ENCODE assay signal across 29 cellular contexts in genomic region chr1:54745864-54746263, GRCh38. TPM values are rescaled to one million over a fixed set of nuclear protein-coding genes. Genes with fewer than 3 reads are reported as not detected.
"Had no signal": no experiment of that assay in that cellular context is flagged by ENCODE, and none has a peak within 500 bp of the region (broad histone marks: within the 10 kb centered on the region; RNA-seq: fewer than 3 reads in every experiment).

No MANE protein-coding gene starts in this region.

- H3K9me3 ChIP-seq: stomach, suprapubic skin, testis, thoracic aorta, thyroid gland, tibial artery, tibial nerve, transverse colon, upper lobe of left lung, upper lobe of right lung, uterus, vagina had no signal

- ATAC-seq: stimulated activated effector memory CD8-positive, alpha-beta T cell treated with anti-CD3 and anti-CD28 coated beads, Interleukin-12 subunit alpha, Interleukin-12 subunit beta, amount 100 ng/mL, for 72 hours; stimulated activated memory B cell treated with anti-CD40 and anti-IgM and Interleukin-4, amounts not matched to agents 10 μg/mL and 1 μg/mL and 100 μg/mL, for 72 hours; stimulated activated naive B cell treated with anti-CD40 and anti-IgM and Interleukin-4, amounts not matched to agents 10 μg/mL and 1 μg/mL and 100 μg/mL, for 72 hours; stimulated activated naive CD8-positive, alpha-beta T cell treated with anti-CD3 and anti-CD28 coated beads, Interleukin-15, amount 100 ng/mL, for 72 hours; stimulated activated naive CD8-positive, alpha-beta T cell treated with anti-CD3 and anti-CD28 coated beads, Interleukin-15, Interleukin-2, amounts not matched to agents 100 U/mL and 50 U/mL, for 24 hours; upper lobe of right lung had no signal

- H3K27ac ChIP-seq: stomach, suprapubic skin, testis, thoracic aorta, thyroid gland, tibial artery, tibial nerve, transverse colon, upper lobe of left lung, upper lobe of right lung, uterus, vagina had no signal

- H3K9me3 Mint-ChIP-seq: stimulated activated effector memory CD8-positive, alpha-beta T cell treated with anti-CD3 and anti-CD28 coated beads, Interleukin-12 subunit alpha, Interleukin-12 subunit beta, amount 100 ng/mL, for 72 hours; stimulated activated memory B cell treated with anti-CD40 and anti-IgM and Interleukin-4, amounts not matched to agents 10 μg/mL and 1 μg/mL and 100 μg/mL, for 72 hours; stimulated activated naive B cell treated with anti-CD40 and anti-IgM and Interleukin-4, amounts not matched to agents 10 μg/mL and 1 μg/mL and 100 μg/mL, for 72 hours; stimulated activated naive CD8-positive, alpha-beta T cell treated with anti-CD3 and anti-CD28 coated beads, Interleukin-15, amount 100 ng/mL, for 72 hours; stimulated activated naive CD8-positive, alpha-beta T cell treated with anti-CD3 and anti-CD28 coated beads, Interleukin-15, Interleukin-2, amounts not matched to agents 100 ng/mL and 50 ng/mL, for 24 hours; type B pancreatic cell had no signal

- H3K4me1 Mint-ChIP-seq: stimulated activated effector memory CD8-positive, alpha-beta T cell treated with anti-CD3 and anti-CD28 coated beads, Interleukin-12 subunit alpha, Interleukin-12 subunit beta, amount 100 ng/mL, for 72 hours; stimulated activated memory B cell treated with anti-CD40 and anti-IgM and Interleukin-4, amounts not matched to agents 10 μg/mL and 1 μg/mL and 100 μg/mL, for 72 hours; stimulated activated naive CD8-positive, alpha-beta T cell treated with anti-CD3 and anti-CD28 coated beads, Interleukin-15, amount 100 ng/mL, for 72 hours had no signal

- FAIRE-seq: urothelium cell line had no signal

- H3K4me1 ChIP-seq: suprapubic skin, testis, thyroid gland, tibial artery, tibial nerve, transverse colon, upper lobe of left lung, upper lobe of right lung, uterus, vagina had no signal

- H3K27ac Mint-ChIP-seq: stimulated activated effector memory CD8-positive, alpha-beta T cell treated with anti-CD3 and anti-CD28 coated beads, Interleukin-12 subunit alpha, Interleukin-12 subunit beta, amount 100 ng/mL, for 72 hours; stimulated activated memory B cell treated with anti-CD40 and anti-IgM and Interleukin-4, amounts not matched to agents 10 μg/mL and 1 μg/mL and 100 μg/mL, for 72 hours; stimulated activated naive B cell treated with anti-CD40 and anti-IgM and Interleukin-4, amounts not matched to agents 10 μg/mL and 1 μg/mL and 100 μg/mL, for 72 hours; stimulated activated naive CD8-positive, alpha-beta T cell treated with anti-CD3 and anti-CD28 coated beads, Interleukin-15, amount 100 ng/mL, for 72 hours; stimulated activated naive CD8-positive, alpha-beta T cell treated with anti-CD3 and anti-CD28 coated beads, Interleukin-15, Interleukin-2, amounts not matched to agents 100 ng/mL and 50 ng/mL, for 24 hours; type B pancreatic cell had no signal

- DNase-seq: stimulated activated CD4-positive, alpha-beta T cell treated with anti-CD3 and anti-CD28 coated beads, Interleukin-2, amount 100 ng/mL, for 48 hours; stimulated activated CD4-positive, alpha-beta T cell treated with anti-CD3 and anti-CD28 coated beads, Interleukin-4, amount 100 ng/mL, for 1 hour; stimulated activated CD4-positive, alpha-beta T cell treated with anti-CD3 and anti-CD28 coated beads, Interleukin-4, amount 100 ng/mL, for 24 hours; stimulated activated CD4-positive, alpha-beta T cell treated with anti-CD3 and anti-CD28 coated beads, Interleukin-4, amount 100 ng/mL, for 4 hours; stimulated activated CD8-positive, alpha-beta memory T cell treated with anti-CD3 and anti-CD28 coated beads, Interleukin-4, amount 100 ng/mL, for 48 hours; stimulated activated naive B cell treated with anti-CD40 and anti-IgM and Interleukin-4, amounts not matched to agents 10 μg/mL and 1 μg/mL and 100 μg/mL, for 72 hours; stimulated activated naive CD4-positive, alpha-beta T cell; stimulated activated naive CD4-positive, alpha-beta T cell treated with Interleukin-2 at 50 U/mL for 16 hours; stimulated activated naive CD8-positive, alpha-beta T cell treated with anti-CD3 and anti-CD28 coated beads, Interleukin-15, amount 100 ng/mL, for 72 hours; stimulated activated naive CD8-positive, alpha-beta T cell treated with anti-CD3 and anti-CD28 coated beads, Interleukin-15, Interleukin-2, amounts not matched to agents 100 U/mL and 50 U/mL, for 24 hours; substantia nigra; testis; thyroid gland; tibial artery; transverse colon; trophoblast cell; upper lobe of left lung; upper lobe of right lung; uterus had no signal

- H3K27me3 Mint-ChIP-seq: stimulated activated memory B cell treated with anti-CD40 and anti-IgM and Interleukin-4, amounts not matched to agents 10 μg/mL and 1 μg/mL and 100 μg/mL, for 72 hours; stimulated activated naive B cell treated with anti-CD40 and anti-IgM and Interleukin-4, amounts not matched to agents 10 μg/mL and 1 μg/mL and 100 μg/mL, for 72 hours; stimulated activated naive CD8-positive, alpha-beta T cell treated with anti-CD3 and anti-CD28 coated beads, Interleukin-15, amount 100 ng/mL, for 72 hours; stimulated activated naive CD8-positive, alpha-beta T cell treated with anti-CD3 and anti-CD28 coated beads, Interleukin-15, Interleukin-2, amounts not matched to agents 100 ng/mL and 50 ng/mL, for 24 hours had no signal

- H3K4me3 ChIP-seq: stomach, suprapubic skin, testis, thoracic aorta, thyroid gland, tibial artery, tibial nerve, transverse colon, upper lobe of left lung, upper lobe of right lung, uterus, vagina had no signal

- H3K4me3 Mint-ChIP-seq: stimulated activated effector memory CD8-positive, alpha-beta T cell treated with anti-CD3 and anti-CD28 coated beads, Interleukin-12 subunit alpha, Interleukin-12 subunit beta, amount 100 ng/mL, for 72 hours; stimulated activated memory B cell treated with anti-CD40 and anti-IgM and Interleukin-4, amounts not matched to agents 10 μg/mL and 1 μg/mL and 100 μg/mL, for 72 hours; stimulated activated naive B cell treated with anti-CD40 and anti-IgM and Interleukin-4, amounts not matched to agents 10 μg/mL and 1 μg/mL and 100 μg/mL, for 72 hours; stimulated activated naive CD8-positive, alpha-beta T cell treated with anti-CD3 and anti-CD28 coated beads, Interleukin-15, amount 100 ng/mL, for 72 hours; stimulated activated naive CD8-positive, alpha-beta T cell treated with anti-CD3 and anti-CD28 coated beads, Interleukin-15, Interleukin-2, amounts not matched to agents 100 ng/mL and 50 ng/mL, for 24 hours; type B pancreatic cell had no signal

- H3K27me3 ChIP-seq: stomach, suprapubic skin, testis, thyroid gland, tibial artery, tibial nerve, transverse colon, upper lobe of left lung, upper lobe of right lung, uterus, vagina had no signal

- H3K36me3 ChIP-seq: uterus had no signal

RNA-seq across cellular contexts. Expression of gene TTC22, which starts 55.3 kb away (rescaled TPM):
- total RNA-seq: tibial nerve had no signal
